ENCODE assay signal across 1 cellular context in genomic region chr20:44609511-44610312, GRCh38.
TF ChIP-seq lines count a peak whose summit lies in the region.

No MANE protein-coding gene starts in this region.

TF ChIP-seq in GM12878, 131 proteins besides CTCF, POLR2A, EP300 and RAD21 (continued from another document and continues in another):
- no peak for TF ChIP-seq NKRF (conservative IDR thresholded peaks at IDR 0.05)
- no peak for TF ChIP-seq NFIC (IDR thresholded peaks at IDR 0.05; ENCODE audit: low read depth, low read length)
- no peak for TF ChIP-seq FOXK2 (IDR thresholded peaks at IDR 0.05)
- TF ChIP-seq BCL11A (IDR thresholded peaks at IDR 0.05; ENCODE audit: low read depth, low read length): no peak
- no peak for TF ChIP-seq SUPT20H (IDR thresholded peaks at IDR 0.05; ENCODE audit: borderline replicate concordance, control insufficient read depth, low read depth, low read length)
- no peak; the same call in 1 of the 2 replicates for TF ChIP-seq CREM (IDR thresholded peaks at IDR 0.05; ENCODE audit: low read depth)
- no peak for TF ChIP-seq CHD1 (IDR thresholded peaks at IDR 0.05; ENCODE audit: low read depth, low read length)
- no peak for TF ChIP-seq NR2C2 (IDR thresholded peaks at IDR 0.05; ENCODE audit: borderline replicate concordance, control insufficient read depth, insufficient read length, low read depth)
- TF ChIP-seq IRF4 (IDR thresholded peaks at IDR 0.05; ENCODE audit: low read depth, low read length): no peak
- 0 out of 2 replicates have a peak, but pooled peaks have one; percentile 38 for TF ChIP-seq MEF2A (IDR thresholded peaks at IDR 0.05; ENCODE audit: insufficient read depth, low read depth, low read length)
- no peak for TF ChIP-seq FOS (IDR thresholded peaks at IDR 0.05; ENCODE audit: borderline replicate concordance, extremely low read depth, insufficient read length)
- TF ChIP-seq EGR1 (IDR thresholded peaks at IDR 0.05; ENCODE audit: borderline replicate concordance in 1 of 2, low read depth in 2 of 2, low read length in 2 of 2): no peak
- TF ChIP-seq ZBTB40 (IDR thresholded peaks at IDR 0.05; ENCODE audit: borderline replicate concordance): no peak
- no peak for TF ChIP-seq ZBED1 (IDR thresholded peaks at IDR 0.05; ENCODE audit: borderline replicate concordance)
- 0 out of 2 replicates have a peak, but pooled peaks have one; percentile 62 for TF ChIP-seq ESRRA (IDR thresholded peaks at IDR 0.05; ENCODE audit: low read length)
- TF ChIP-seq SIX5 (IDR thresholded peaks at IDR 0.05; ENCODE audit: low read depth, low read length, severe bottlenecking): no peak
- TF ChIP-seq TCF12 (IDR thresholded peaks at IDR 0.05; ENCODE audit: low read depth, low read length): no peak
- TF ChIP-seq ELK1 (IDR thresholded peaks at IDR 0.05; ENCODE audit: low read depth, low read length): peak; percentile 62; the same call in 1 of the 2 replicates
- TF ChIP-seq PAX5 (IDR thresholded peaks at IDR 0.05; ENCODE audit: borderline replicate concordance, low read depth, low read length): peak; percentile 96
- no peak for TF ChIP-seq CREB1 (IDR thresholded peaks at IDR 0.05; ENCODE audit: low read depth)
- no peak; the same call in 1 of the 2 replicates for TF ChIP-seq RB1 (IDR thresholded peaks at IDR 0.05; ENCODE audit: borderline replicate concordance)
- no peak for TF ChIP-seq MTA3 (IDR thresholded peaks at IDR 0.05; ENCODE audit: borderline replicate concordance, low read length)
- TF ChIP-seq PML (IDR thresholded peaks at IDR 0.05; ENCODE audit: low read length): no peak
- TF ChIP-seq MLLT1 (IDR thresholded peaks at IDR 0.05): no peak
- peak; percentile 38; the same call in 1 of the 3 replicates for TF ChIP-seq POU2F2 (IDR thresholded peaks at IDR 0.05; ENCODE audit: borderline replicate concordance, low read depth, low read length)
- no peak for TF ChIP-seq IRF3 (IDR thresholded peaks at IDR 0.05)
- no peak for TF ChIP-seq CHD4 (IDR thresholded peaks at IDR 0.05)
- TF ChIP-seq HDAC6 (IDR thresholded peaks at IDR 0.05; ENCODE audit: unreplicated experiment): no peak
- peak; percentile 39; the same call in 1 of the 2 replicates for TF ChIP-seq NR2F1 (conservative IDR thresholded peaks at IDR 0.05)
- no peak for TF ChIP-seq GABPA (IDR thresholded peaks at IDR 0.05; ENCODE audit: low read depth)
- TF ChIP-seq ZNF274 (IDR thresholded peaks at IDR 0.05; ENCODE audit: insufficient read depth, insufficient read length): no peak
- TF ChIP-seq SMAD5 (IDR thresholded peaks at IDR 0.05; ENCODE audit: low read depth): no peak
- TF ChIP-seq CHD2 (IDR thresholded peaks at IDR 0.05; ENCODE audit: borderline replicate concordance, low read depth, low read length): peak; percentile 42; the same call in 1 of the 2 replicates
- no peak for TF ChIP-seq BRCA1 (IDR thresholded peaks at IDR 0.05; ENCODE audit: low read depth, low read length)
- TF ChIP-seq ZNF217 (IDR thresholded peaks at IDR 0.05): no peak
- no peak for TF ChIP-seq ZNF384 (IDR thresholded peaks at IDR 0.05; ENCODE audit: borderline replicate concordance, low read depth, low read length)
- TF ChIP-seq FOXM1 (IDR thresholded peaks at IDR 0.05; ENCODE audit: low read depth, low read length): 0 out of 2 replicates have a peak, but pooled peaks have one; percentile 38
- TF ChIP-seq ATF3 (IDR thresholded peaks at IDR 0.05; ENCODE audit: borderline replicate concordance, extremely low read depth, low read depth, low read length): no peak; the same call in 1 of the 2 replicates
- TF ChIP-seq ZNF622 (IDR thresholded peaks at IDR 0.05): no peak
- peak; percentile 47 for TF ChIP-seq ZNF687 (IDR thresholded peaks at IDR 0.05)
- TF ChIP-seq BMI1 (IDR thresholded peaks at IDR 0.05; ENCODE audit: borderline replicate concordance): no peak
- peak; percentile 99 for TF ChIP-seq SMC3 (IDR thresholded peaks at IDR 0.05; ENCODE audit: borderline replicate concordance, low read length)
- TF ChIP-seq TARDBP (IDR thresholded peaks at IDR 0.05; ENCODE audit: borderline replicate concordance): no peak
- TF ChIP-seq KLF5 (IDR thresholded peaks at IDR 0.05; ENCODE audit: partially characterized antibody): no peak
- TF ChIP-seq YY1 (IDR thresholded peaks at IDR 0.05; ENCODE audit: low read depth, low read length): peak; percentile 57; the same call in 1 of the 2 replicates
- no peak for TF ChIP-seq POLR2AphosphoS5 (IDR thresholded peaks at IDR 0.05; ENCODE audit: low read length)
- peak; percentile 74 for TF ChIP-seq SMARCA5 (IDR thresholded peaks at IDR 0.05)
- TF ChIP-seq NRF1 (conservative IDR thresholded peaks at IDR 0.05; ENCODE audit: low read depth, low read length): no peak
- no peak for TF ChIP-seq TAF1 (IDR thresholded peaks at IDR 0.05; ENCODE audit: borderline replicate concordance, low read depth, low read length)
- no peak for TF ChIP-seq PKNOX1 (IDR thresholded peaks at IDR 0.05)
